In the genomic region with DNA sequence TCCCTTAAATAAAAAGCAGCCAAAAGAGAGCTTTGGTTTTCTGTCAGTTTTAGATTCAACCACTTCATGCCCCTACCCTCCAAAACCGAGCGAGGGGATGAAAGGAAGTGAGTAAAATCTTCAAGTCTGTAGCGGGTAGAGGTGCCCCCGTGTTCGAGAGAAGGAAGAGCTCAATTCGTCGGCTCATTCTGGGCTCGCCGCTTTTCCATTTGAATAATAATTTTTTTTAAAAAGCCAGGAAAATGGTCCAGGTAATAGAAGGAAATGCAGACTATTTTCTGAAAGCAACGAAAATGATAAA, we compare ENCODE assay signal across 8 cellular contexts.
A peak's percentile ranks its signal among the peaks of the same experiment; 100 is the strongest.
DNase-seq lines count a peak whose midpoint lies in the region; ATAC-seq and TF ChIP-seq lines count a peak whose summit lies in the region.

No MANE protein-coding gene starts in this region.

- H3K4me3 Mint-ChIP-seq in osteocyte (ENCODE audit: unreplicated experiment) = peak overlapping the region; percentile 92

- no peaks in the 10 kb centered on the region for H3K9me3 Mint-ChIP-seq in osteocyte (ENCODE audit: unreplicated experiment)

- H3K36me3 ChIP-seq in MG63 (peaks cover 30% of the 10 kb centered on the region), endocrine pancreas (ENCODE audit: control insufficient read depth, insufficient read depth, low read length) (no peaks in the 10 kb centered on the region)

- peak overlapping the region; percentile 79 for H3K4me3 ChIP-seq in MG63
- peak overlapping the region; percentile 53 for H3K4me3 ChIP-seq in endocrine pancreas (ENCODE audit: control insufficient read depth, insufficient read depth, low read length)

- peak; percentile 53 for DNase-seq in Daoy (ENCODE audit: low read depth)
- DNase-seq in MG63 = no peak
- DNase-seq in osteocyte (ENCODE audit: extremely low spot score, unreplicated experiment) = no peak
- DNase-seq in stimulated activated CD4-positive, alpha-beta T cell treated with anti-CD3 and anti-CD28 coated beads, Interleukin-4, amount 100 ng/mL, for 24 hours = no peak
- DNase-seq in stimulated activated CD4-positive, alpha-beta T cell treated with anti-CD3 and anti-CD28 coated beads, Interleukin-4, amount 100 ng/mL, for 4 hours = no peak
- no peak for DNase-seq in cerebellum (ENCODE audit: low spot score)

- TF ChIP-seq CTCF in osteocyte (IDR thresholded peaks at IDR 0.05) = no peak

- ATAC-seq in GM19035 (IDR thresholded peaks at IDR 0.05; ENCODE audit: unreplicated experiment) = no peak

- no peaks in the 10 kb centered on the region for H3K9me3 ChIP-seq in MG63
- H3K9me3 ChIP-seq in endocrine pancreas (ENCODE audit: control insufficient read depth, low read length) = no peaks in the 10 kb centered on the region

- H3K27me3 Mint-ChIP-seq in osteocyte (ENCODE audit: unreplicated experiment) = no peaks in the 10 kb centered on the region

- peaks cover 33% of the 10 kb centered on the region for H3K4me1 Mint-ChIP-seq in osteocyte (ENCODE audit: unreplicated experiment)

- H3K9ac ChIP-seq in endocrine pancreas (ENCODE audit: control insufficient read depth, insufficient read depth, low read length) = no peak overlapping the region

- H3K27ac Mint-ChIP-seq in osteocyte (ENCODE audit: unreplicated experiment) = peak overlapping the region; percentile 95

- H3K27me3 ChIP-seq in MG63 (no peaks in the 10 kb centered on the region), endocrine pancreas (ENCODE audit: control insufficient read depth, insufficient read depth, low read length) (peaks cover 4% of the 10 kb centered on the region)

- H3K4me1 ChIP-seq in endocrine pancreas (ENCODE audit: control insufficient read depth, insufficient read depth, low read length) = no peaks in the 10 kb centered on the region

- H3K36me3 Mint-ChIP-seq in osteocyte (ENCODE audit: unreplicated experiment) = no peaks in the 10 kb centered on the region
